ENCODE assay signal across 11 cellular contexts in genomic region chr20:57433658-57434389, GRCh38. TPM values are rescaled to one million over a fixed set of nuclear protein-coding genes. Genes with fewer than 3 reads are reported as not detected.
A peak's percentile ranks its signal among the peaks of the same experiment; 100 is the strongest.
DNase-seq lines count a peak whose midpoint lies in the region; ATAC-seq and TF ChIP-seq lines count a peak whose summit lies in the region.
"Had no signal": no experiment of that assay in that cellular context is flagged by ENCODE, and none has a peak within 500 bp of the region (broad histone marks: within the 10 kb centered on the region; RNA-seq: fewer than 3 reads in every experiment).

No MANE protein-coding gene starts in this region.

- H3K4me3 ChIP-seq in BLaER1 = peak overlapping the region; percentile 18
- H3K4me3 ChIP-seq: dorsolateral prefrontal cortex, tibial nerve had no signal

- ATAC-seq in HG03196 (IDR thresholded peaks at IDR 0.05; ENCODE audit: unreplicated experiment) = peak; percentile 28
- ATAC-seq in activated CD8-positive, alpha-beta T cell treated with anti-CD3 and anti-CD28 coated beads for 36 hours = peak; percentile 71

- peak; percentile 74 for DNase-seq in activated CD8-positive, alpha-beta T cell treated with anti-CD3 and anti-CD28 coated beads for 36 hours
- DNase-seq in immature natural killer cell (peak; percentile 68 to 73 (median 70)), chondrocyte (ENCODE audit: low spot score) (no peak), substantia nigra (lab: John Stamatoyannopoulos, UW) (no peak), AG08395 (ENCODE audit: low spot score) (no peak), AG20443 (ENCODE audit: low spot score) (no peak)
- DNase-seq: NCI-H1930 had no signal

- H3K36me3 ChIP-seq in BLaER1 = no peaks in the 10 kb centered on the region
- H3K36me3 ChIP-seq: tibial nerve had no signal

- no peak overlapping the region for H3K4me3 Mint-ChIP-seq in activated CD8-positive, alpha-beta T cell treated with anti-CD3 and anti-CD28 coated beads for 36 hours
- H3K4me3 Mint-ChIP-seq in immature natural killer cell (peak overlapping the region; percentile 77 to 88 (median 85)), chondrocyte (ENCODE audit: unreplicated experiment) (no peak overlapping the region)

- intact Hi-C loops in activated CD8-positive, alpha-beta T cell treated with anti-CD3 and anti-CD28 coated beads for 36 hours (cut with micrococcal nuclease) = loop anchor here (5.0 kb wide), 1 partner anchor 37 kb away; no protein-coding TSS in a partner anchor

- H4K20me1 ChIP-seq in BLaER1 = no peaks in the 10 kb centered on the region

- POLR2A ChIA-PET in activated CD8-positive, alpha-beta T cell treated with anti-CD3 and anti-CD28 coated beads for 36 hours (lab: Charles Lee) = interaction anchor here (1.2 to 2.8 kb wide), 4 partner anchors 21 to 44 kb away, joined by 3 to 16 read pairs (median 4); no protein-coding TSS in a partner anchor

- peaks cover 100% of the 10 kb centered on the region for H3K4me1 ChIP-seq in BLaER1

- H3K27me3 Mint-ChIP-seq in activated CD8-positive, alpha-beta T cell treated with anti-CD3 and anti-CD28 coated beads for 36 hours = no peaks in the 10 kb centered on the region
- H3K27me3 Mint-ChIP-seq in immature natural killer cell (ENCODE audit: low read depth in 3 of 3) (peaks cover 0 to 12% (median 9%) of the 10 kb centered on the region in 3 donors), chondrocyte (ENCODE audit: low read depth) (peaks cover 4% of the 10 kb centered on the region)

- no peaks in the 10 kb centered on the region for H3K36me3 Mint-ChIP-seq in activated CD8-positive, alpha-beta T cell treated with anti-CD3 and anti-CD28 coated beads for 36 hours (ENCODE audit: low read depth)
- peaks cover 0 to 6% (median 0%) of the 10 kb centered on the region in 3 donors for H3K36me3 Mint-ChIP-seq in immature natural killer cell
- H3K36me3 Mint-ChIP-seq in chondrocyte (ENCODE audit: low read depth) = no peaks in the 10 kb centered on the region

- CTCF ChIA-PET in activated CD8-positive, alpha-beta T cell treated with anti-CD3 and anti-CD28 coated beads for 36 hours (lab: Charles Lee) = interaction anchor here (0.9 to 2.4 kb wide), 7 partner anchors 31 to 185 kb away, joined by 3 to 10 read pairs (median 4); partner anchors contain the start of gene RBM38

- peak overlapping the region; percentile 78 for H3K27ac Mint-ChIP-seq in activated CD8-positive, alpha-beta T cell treated with anti-CD3 and anti-CD28 coated beads for 36 hours
- H3K27ac Mint-ChIP-seq in immature natural killer cell (peak overlapping the region; percentile 84 to 96 (median 92)), chondrocyte (ENCODE audit: unreplicated experiment) (no peak overlapping the region)

- H3K4me1 Mint-ChIP-seq in activated CD8-positive, alpha-beta T cell treated with anti-CD3 and anti-CD28 coated beads for 36 hours (ENCODE audit: low read depth) = peaks cover 58% of the 10 kb centered on the region
- H3K4me1 Mint-ChIP-seq in immature natural killer cell (peaks cover 65% of the 10 kb centered on the region in 2 donors), chondrocyte (ENCODE audit: low read depth) (peaks cover 30% of the 10 kb centered on the region)

- peak overlapping the region; percentile 86 for H3K4me2 ChIP-seq in BLaER1

- H3K27me3 ChIP-seq in BLaER1 = no peaks in the 10 kb centered on the region
- H3K27me3 ChIP-seq: tibial nerve had no signal

- peak overlapping the region; percentile 84 for H3K27ac ChIP-seq in BLaER1
- H3K27ac ChIP-seq in substantia nigra (ENCODE audit: low read depth, low read length, poor library complexity, severe bottlenecking) = no peak overlapping the region
- H3K27ac ChIP-seq: dorsolateral prefrontal cortex had no signal

- H3K9ac ChIP-seq in BLaER1 = peak overlapping the region; percentile 64

- TF ChIP-seq CTCF in activated CD8-positive, alpha-beta T cell treated with anti-CD3 and anti-CD28 coated beads for 36 hours (IDR thresholded peaks at IDR 0.05) = no peak
- TF ChIP-seq CTCF in chondrocyte (IDR thresholded peaks at IDR 0.05) = no peak

- peaks cover 2% of the 10 kb centered on the region for H3K9me3 Mint-ChIP-seq in activated CD8-positive, alpha-beta T cell treated with anti-CD3 and anti-CD28 coated beads for 36 hours
- H3K9me3 Mint-ChIP-seq in immature natural killer cell (no peaks in the 10 kb centered on the region), chondrocyte (ENCODE audit: low read depth) (no peaks in the 10 kb centered on the region)

- H3K9me3 ChIP-seq in BLaER1 = peaks cover 12% of the 10 kb centered on the region

RNA-seq across cellular contexts. Expression of gene RBM38, which starts 42.6 kb away (rescaled TPM):
- 100 to 1,000 TPM; 114 to 116 TPM for total RNA-seq in activated CD8-positive, alpha-beta T cell treated with anti-CD3 and anti-CD28 coated beads for 36 hours
- 10 to 100 TPM; 43.6 to 89.1 (median 80.4) TPM for polyA plus RNA-seq in immature natural killer cell
- 10.8 to 12.0 TPM (median 11.2 TPM) in 3 replicates for total RNA-seq in chondrocyte

Comparison
In these comparisons a context has a peak if more than half of its experiments do, and no peak if none do; other contexts are left out.
1. DNase-seq: peak in activated CD8-positive, alpha-beta T cell treated with anti-CD3 and anti-CD28 coated beads for 36 hours (single experiment) and immature natural killer cell (3 of 3); none in chondrocyte (single experiment), substantia nigra (0 of 49), AG08395 (single experiment) and AG20443 (single experiment).
2. H3K4me3 Mint-ChIP-seq: peak in immature natural killer cell (5 of 5); none in activated CD8-positive, alpha-beta T cell treated with anti-CD3 and anti-CD28 coated beads for 36 hours (single experiment) and chondrocyte (single experiment).